1 cellular context compared by ENCODE assay signal in genomic region chr19:1019616-1019961, GRCh38.
TF ChIP-seq lines count a peak whose summit lies in the region.

No MANE protein-coding gene starts in this region.

TF ChIP-seq in HEK293, 187 proteins besides CTCF, POLR2A, EP300 and RAD21 (continued from another document):
- TF ChIP-seq, protein P1, sequence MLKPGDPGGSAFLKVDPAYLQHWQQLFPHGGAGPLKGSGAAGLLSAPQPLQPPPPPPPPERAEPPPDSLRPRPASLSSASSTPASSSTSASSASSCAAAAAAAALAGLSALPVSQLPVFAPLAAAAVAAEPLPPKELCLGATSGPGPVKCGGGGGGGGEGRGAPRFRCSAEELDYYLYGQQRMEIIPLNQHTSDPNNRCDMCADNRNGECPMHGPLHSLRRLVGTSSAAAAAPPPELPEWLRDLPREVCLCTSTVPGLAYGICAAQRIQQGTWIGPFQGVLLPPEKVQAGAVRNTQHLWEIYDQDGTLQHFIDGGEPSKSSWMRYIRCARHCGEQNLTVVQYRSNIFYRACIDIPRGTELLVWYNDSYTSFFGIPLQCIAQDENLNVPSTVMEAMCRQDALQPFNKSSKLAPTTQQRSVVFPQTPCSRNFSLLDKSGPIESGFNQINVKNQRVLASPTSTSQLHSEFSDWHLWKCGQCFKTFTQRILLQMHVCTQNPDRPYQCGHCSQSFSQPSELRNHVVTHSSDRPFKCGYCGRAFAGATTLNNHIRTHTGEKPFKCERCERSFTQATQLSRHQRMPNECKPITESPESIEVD (tag by site-specific recombination; IDR thresholded peaks at IDR 0.05): no peak
- no peak for TF ChIP-seq ZNF558 (tag by site-specific recombination; IDR thresholded peaks at IDR 0.05)
- TF ChIP-seq SALL2 (tag by site-specific recombination; IDR thresholded peaks at IDR 0.05; ENCODE audit: borderline replicate concordance): no peak
- TF ChIP-seq YY2 (tag by site-specific recombination; IDR thresholded peaks at IDR 0.05): no peak
- TF ChIP-seq BCL11A (tag by site-specific recombination; IDR thresholded peaks at IDR 0.05; ENCODE audit: low read depth): no peak
